ENCODE assay signal across 8 cellular contexts in the genomic region with DNA sequence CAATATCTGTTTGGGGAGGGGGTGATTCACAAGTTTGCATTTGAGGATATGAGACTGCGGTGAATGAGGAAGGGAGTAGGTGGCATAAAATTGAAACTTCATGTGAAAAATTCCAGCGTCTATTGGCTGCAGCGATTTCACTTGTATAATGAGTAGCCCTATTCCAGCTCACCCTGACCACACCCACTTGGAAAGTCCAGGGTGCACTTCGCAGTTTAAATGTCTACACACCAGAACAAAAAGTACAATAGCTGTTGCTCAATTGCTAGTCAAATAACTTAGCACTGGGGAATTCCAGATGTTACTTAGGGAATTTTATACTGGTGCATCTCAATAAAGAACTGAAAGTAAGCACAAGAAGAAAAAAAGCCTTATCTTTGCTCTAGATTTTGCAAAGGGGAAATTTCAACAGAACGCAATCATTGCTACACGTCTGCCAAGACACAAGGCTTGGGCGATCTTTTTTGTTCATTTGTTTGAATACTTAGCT. TPM values are rescaled to one million over a fixed set of nuclear protein-coding genes. Genes with fewer than 3 reads are reported as not detected.
A peak's percentile ranks its signal among the peaks of the same experiment; 100 is the strongest.
DNase-seq lines count a peak whose midpoint lies in the region; ATAC-seq and TF ChIP-seq lines count a peak whose summit lies in the region.

No MANE protein-coding gene starts in this region.

- no peak overlapping the region for H2AFZ ChIP-seq in KMS-11 (ENCODE audit: low read depth)

- POLR2A ChIA-PET in A673 (lab: Charles Lee; ENCODE audit: low non-redundant PET), result no interaction called here

- H3K4me2 ChIP-seq in KMS-11, result peak overlapping the region; percentile 99

- H3K27ac ChIP-seq in A673 (ENCODE audit: low read depth, low read length, poor library complexity, severe bottlenecking) (no peak overlapping the region), KMS-11 (peak overlapping the region; percentile 90; the same call in 1 of the 2 replicates), gastroesophageal sphincter (peak overlapping the region; percentile 66 to 95 (median 72))

- H3K79me2 ChIP-seq in KMS-11 (ENCODE audit: insufficient read depth, low read depth), result peaks cover 99% of the 10 kb centered on the region

- peaks cover 11% of the 10 kb centered on the region for H3K36me3 ChIP-seq in A673 (ENCODE audit: insufficient read depth, low read length, poor library complexity, severe bottlenecking)
- H3K36me3 ChIP-seq in KMS-11 (ENCODE audit: insufficient read depth), result peaks cover 56% of the 10 kb centered on the region; the same call in 1 of the 2 replicates
- peaks cover 5 to 53% of the 10 kb centered on the region in 2 donors for H3K36me3 ChIP-seq in gastroesophageal sphincter

- no TSS peak for BruUV-seq in A673 (replicated peaks; lab: Mats Ljungman, UMichigan)

- CTCF ChIA-PET in A673 (lab: Charles Lee), result interaction anchor here (1.0 kb wide), 1 partner anchor 74 kb away, joined by 3 read pairs; no protein-coding TSS in a partner anchor

- no peak for TF ChIP-seq POLR2A in gastroesophageal sphincter (IDR thresholded peaks at IDR 0.05)

- intact Hi-C loops in A673 (cut with micrococcal nuclease; ENCODE audit: unreplicated experiment), result no loop called here

- H3K4me3 ChIP-seq in A673 (ENCODE audit: low read depth, low read length, poor library complexity, severe bottlenecking), result no peak overlapping the region
- no peak overlapping the region for H3K4me3 ChIP-seq in KMS-11 (IDR thresholded peaks at IDR 0.05; ENCODE audit: insufficient read depth, low read depth, low read length)
- H3K4me3 ChIP-seq in gastroesophageal sphincter, result peak overlapping the region; percentile 27 to 28

- TF ChIP-seq CTCF in A673 (conservative IDR thresholded peaks at IDR 0.05; ENCODE audit: low read depth, low read length) (no peak), KMS-11 (conservative IDR thresholded peaks at IDR 0.05; ENCODE audit: low read depth, low read length) (no peak), gastroesophageal sphincter (IDR thresholded peaks at IDR 0.05) (no peak)

- H3K9me3 ChIP-seq in A673 (ENCODE audit: low read depth, low read length, poor library complexity, severe bottlenecking), result no peaks in the 10 kb centered on the region
- H3K9me3 ChIP-seq in gastroesophageal sphincter, result no peaks in the 10 kb centered on the region

- H4K20me1 ChIP-seq in KMS-11 (ENCODE audit: insufficient read depth), result no peaks in the 10 kb centered on the region

- peak; percentile 46 for ATAC-seq in GM19351 (IDR thresholded peaks at IDR 0.05; ENCODE audit: unreplicated experiment)
- peak; percentile 93 for ATAC-seq in gastroesophageal sphincter

- peaks cover 4% of the 10 kb centered on the region for H3K4me1 ChIP-seq in A673 (ENCODE audit: insufficient read depth, low read length, poor library complexity, severe bottlenecking)
- peaks cover 64% of the 10 kb centered on the region for H3K4me1 ChIP-seq in KMS-11 (ENCODE audit: low read depth, poor library complexity, severe bottlenecking)
- H3K4me1 ChIP-seq in gastroesophageal sphincter, result peaks cover 9 to 84% (median 23%) of the 10 kb centered on the region in 3 donors

- 9% methylated on average over 7 of the region's 7 CpGs for WGBS in gastroesophageal sphincter (ENCODE audit: low coverage in 1 of 2), 2 donors

- peak; percentile 64 for DNase-seq in A673 (ENCODE audit: low spot score)
- DNase-seq in activated CD8-positive, alpha-beta memory T cell treated with anti-CD3 and anti-CD28 coated beads, Interleukin-2, amount 50 U/mL, for 24 hours (ENCODE audit: extremely low read depth), result peak; percentile 71
- peak; percentile 92 for DNase-seq in stimulated activated CD4-positive, alpha-beta T cell treated with anti-CD3 and anti-CD28 coated beads, Interleukin-15, amount 100 ng/mL, for 24 hours
- DNase-seq in 8988T, result no peak
- DNase-seq in NCI-H2227 treated with DMSO at 0.1 percent for 48 hours (lab: John Stamatoyannopoulos, UW), result no peak

- TF ChIP-seq EP300 in gastroesophageal sphincter (IDR thresholded peaks at IDR 0.05), result no peak

- H3K27me3 ChIP-seq in A673 (replicated peaks; ENCODE audit: insufficient read depth, low read depth, low read length, poor library complexity) (peaks cover 43% of the 10 kb centered on the region), KMS-11 (ENCODE audit: insufficient read depth, low read depth) (no peaks in the 10 kb centered on the region), gastroesophageal sphincter (no peaks in the 10 kb centered on the region)

- peak overlapping the region; percentile 92; the same call in 1 of the 2 replicates for H3K9ac ChIP-seq in KMS-11

RNA-seq across cellular contexts. Expression of a gene that starts 6.3 kb away (rescaled TPM):
- total RNA-seq in A673 (2021), result 6.2 and 12.7 TPM in 2 replicates
- 10 to 100 TPM; 11.2 to 40.7 (median 18.3) TPM for total RNA-seq in gastroesophageal sphincter

Comparison
In these comparisons a context has a peak if more than half of its experiments do, and no peak if none do; other contexts are left out.
1. DNase-seq: peak in A673 (single experiment), activated CD8-positive, alpha-beta memory T cell treated with anti-CD3 and anti-CD28 coated beads, Interleukin-2, amount 50 U/mL, for 24 hours (single experiment) and stimulated activated CD4-positive, alpha-beta T cell treated with anti-CD3 and anti-CD28 coated beads, Interleukin-15, amount 100 ng/mL, for 24 hours (single experiment); none in 8988T (single experiment) and NCI-H2227 treated with DMSO at 0.1 percent for 48 hours (single experiment).
2. H3K4me3 ChIP-seq: peak in gastroesophageal sphincter (2 of 2); none in A673 (single experiment) and KMS-11 (single experiment).